8 cellular contexts compared by ENCODE assay signal in the genomic region with DNA sequence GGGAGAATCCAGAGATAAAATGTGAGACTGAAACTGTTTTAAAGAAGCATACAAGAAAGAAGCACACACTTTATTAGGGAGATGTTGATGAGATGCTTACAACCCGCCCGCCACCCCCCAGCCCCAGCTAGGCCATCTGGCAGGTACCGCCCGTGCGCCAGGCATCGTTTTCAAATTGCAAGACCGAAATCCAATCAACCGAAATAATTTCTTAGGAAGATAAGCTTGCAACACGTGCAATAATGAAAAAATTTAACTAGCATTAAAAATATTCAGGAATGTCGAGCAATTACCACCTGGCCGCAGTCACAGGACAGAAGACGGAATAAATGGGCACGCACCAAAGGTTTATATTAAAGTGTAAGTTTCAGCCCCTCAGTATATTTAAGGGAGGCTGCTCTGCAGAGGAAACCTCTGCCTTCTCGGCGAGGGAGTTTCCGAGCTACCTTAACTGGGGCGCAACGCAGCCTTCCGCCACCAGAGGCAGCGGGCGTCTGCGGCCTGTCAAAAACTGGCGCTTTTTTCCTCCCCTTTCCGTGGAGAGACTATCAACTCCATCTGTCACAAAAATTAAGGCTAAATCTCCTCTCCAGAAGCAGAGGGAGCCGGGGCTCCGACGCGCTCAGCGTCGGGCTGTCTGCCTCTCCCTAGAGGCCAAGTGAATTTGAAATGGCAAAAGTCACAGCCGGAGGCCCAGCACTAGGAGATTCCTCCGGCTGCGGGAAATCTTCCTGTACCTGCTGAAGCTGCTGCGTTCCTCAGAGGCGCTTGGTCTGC. TPM values are rescaled to one million over a fixed set of nuclear protein-coding genes. Genes with fewer than 3 reads are reported as not detected.
DNase-seq lines count a peak whose midpoint lies in the region; ATAC-seq and TF ChIP-seq lines count a peak whose summit lies in the region.

No MANE protein-coding gene starts in this region.

- 0 to 1% methylated on average over 35 of the region's 35 CpGs for WGBS in lower leg skin, 2 donors

- DNase-seq in NCI-H2227 (lab: John Stamatoyannopoulos, UW; ENCODE audit: unreplicated experiment) (peak; percentile 44), NCI-H2227 treated with DMSO at 0.1 percent for 48 hours (lab: John Stamatoyannopoulos, UW) (no peak), NCI-H446 treated with DMSO at 0.1 percent for 48 hours (lab: John Stamatoyannopoulos, UW) (peak; percentile 21), dorsolateral prefrontal cortex (peak; percentile 73 to 89 (median 84)), lower leg skin (ENCODE audit: low spot score in 2 of 2) (peak; percentile 80 to 95)
- DNase-seq in activated CD4-positive, alpha-beta T cell treated with anti-CD3 and anti-CD28 coated beads, Interleukin-2, amount 50 U/mL, for 1 hour = peak; percentile 66
- DNase-seq in stimulated activated CD4-positive, alpha-beta T cell treated with anti-CD3 and anti-CD28 coated beads, Interleukin-4, amount 100 ng/mL, for 4 hours = peak; percentile 64 to 69

- peak; percentile 49 to 92 (median 78) for TF ChIP-seq CTCF in dorsolateral prefrontal cortex (IDR thresholded peaks at IDR 0.05 in 54 of 56, conservative IDR thresholded peaks at IDR 0.05 in 2 of 56; ENCODE audit: low read depth in 1 of 56, partially characterized antibody in 56 of 56)
- TF ChIP-seq CTCF in lower leg skin (IDR thresholded peaks at IDR 0.05) = peak in 1 of 3 donors; percentile 73

- ATAC-seq in HG02973 (IDR thresholded peaks at IDR 0.05; ENCODE audit: unreplicated experiment) = peak; percentile 68

- intact Hi-C loops in dorsolateral prefrontal cortex (cut with DNase I) = loop anchor here (5.0 to 10.0 kb wide), 10 partner anchors 59 to 666 kb away; a partner anchor contains a TSS
- intact Hi-C loops in lower leg skin (cut with DNase I; ENCODE audit: low total_unique reads) = loop anchor here (5.0 kb wide), 1 partner anchor 374 kb away; no protein-coding TSS in a partner anchor

- H3K4me3 ChIP-seq in dorsolateral prefrontal cortex = peak overlapping the region; percentile 65 to 92 (median 79)
- peak overlapping the region; percentile 18 for H3K4me3 ChIP-seq in lower leg skin (ENCODE audit: low read depth, poor library complexity, severe bottlenecking)

- TF ChIP-seq POLR2A in lower leg skin (IDR thresholded peaks at IDR 0.05) = no peak

- H3K27ac ChIP-seq in dorsolateral prefrontal cortex = peak overlapping the region; percentile 77 to 99 (median 97)

- no peaks in the 10 kb centered on the region for H3K27me3 ChIP-seq in dorsolateral prefrontal cortex

RNA-seq across cellular contexts. Expression of a gene that starts 1.0 kb away (rescaled TPM):
- total RNA-seq in dorsolateral prefrontal cortex = 10 to 100 TPM in 6 of 120 experiments, 1 to 10 TPM in 114; 2.7 to 16.6 (median 5.4) TPM
- 10 to 100 TPM; 45.5 to 80.3 (median 61.0) TPM for total RNA-seq in lower leg skin
